20 cellular contexts compared by ENCODE assay signal in genomic region chr1:205802060-205802459, GRCh38. TPM values are rescaled to one million over a fixed set of nuclear protein-coding genes. Genes with fewer than 3 reads are reported as not detected.
DNase-seq lines count a peak whose midpoint lies in the region; ATAC-seq and TF ChIP-seq lines count a peak whose summit lies in the region.
"Had no signal": no experiment of that assay in that cellular context is flagged by ENCODE, and none has a peak within 500 bp of the region (broad histone marks: within the 10 kb centered on the region; RNA-seq: fewer than 3 reads in every experiment).

No MANE protein-coding gene starts in this region.

- no peaks in the 10 kb centered on the region for H3K9me2 ChIP-seq in PC-3 (replicated peaks; ENCODE audit: low read length)

- H3K79me2 ChIP-seq in PC-3 (ENCODE audit: low read length) = peaks cover 2% of the 10 kb centered on the region; the same call in 1 of the 2 replicates

- CTCF ChIA-PET in PC-3 (lab: Charles Lee) = no interaction called here

- peak; percentile 65 for ATAC-seq in left ventricle myocardium superior
- ATAC-seq in PC-3 = no peak
- ATAC-seq: A549, Panc1 had no signal

- H3K4me3 Mint-ChIP-seq in activated naive CD4-positive, alpha-beta T cell treated with anti-CD3 and anti-CD28 coated beads, Interleukin-2, amount 50 U/mL, for 24 hours = no peak overlapping the region
- H3K4me3 Mint-ChIP-seq in brain = no peak overlapping the region
- no peak overlapping the region for H3K4me3 Mint-ChIP-seq in activated T-helper 2 cell treated with anti-CD3 and anti-CD28 coated beads, Interferon-gamma antibody, Interleukin-2, Interleukin-4, amounts not matched to agents 10 μg/mL and 5 μg/mL and 100 μg/mL, durations not matched to agents 14 hours and 24 hours and 36 hours (ENCODE audit: low read depth)
- H3K4me3 Mint-ChIP-seq: B cell, CD14-positive monocyte had no signal

- no peak for TF ChIP-seq POLR2A in stomach (IDR thresholded peaks at IDR 0.05)

- 65 to 86% (median 75%) methylated on average over 8 of the region's 8 CpGs for WGBS in stomach, 5 donors

- H4K20me1 ChIP-seq in PC-3 (ENCODE audit: low read length) = peaks cover 4% of the 10 kb centered on the region; the same call in 1 of the 2 replicates

- peak overlapping the region; percentile 87 for H3K27ac Mint-ChIP-seq in activated naive CD4-positive, alpha-beta T cell treated with anti-CD3 and anti-CD28 coated beads, Interleukin-2, amount 50 U/mL, for 24 hours
- H3K27ac Mint-ChIP-seq in brain = peak overlapping the region in 3 of 5 experiments; percentile 0 to 85 (median 27)
- H3K27ac Mint-ChIP-seq in activated T-helper 2 cell treated with anti-CD3 and anti-CD28 coated beads, Interferon-gamma antibody, Interleukin-2, Interleukin-4, amounts not matched to agents 10 μg/mL and 5 μg/mL and 100 μg/mL, durations not matched to agents 14 hours and 24 hours and 36 hours = no peak overlapping the region
- H3K27ac Mint-ChIP-seq: B cell had no signal

- H3K36me3 ChIP-seq in stomach = peaks cover 37 to 41% (median 38%) of the 10 kb centered on the region in 4 donors
- H3K36me3 ChIP-seq in PC-3 (ENCODE audit: low read depth, low read length) = peaks cover 12% of the 10 kb centered on the region

- TF ChIP-seq CTCF in brain (conservative IDR thresholded peaks at IDR 0.05) (no peak), stomach (IDR thresholded peaks at IDR 0.05) (no peak), PC-3 (conservative IDR thresholded peaks at IDR 0.05; ENCODE audit: low read depth, low read length) (no peak)

- no peaks in the 10 kb centered on the region for H3K27me3 Mint-ChIP-seq in activated naive CD4-positive, alpha-beta T cell treated with anti-CD3 and anti-CD28 coated beads, Interleukin-2, amount 50 U/mL, for 24 hours
- H3K27me3 Mint-ChIP-seq in brain = no peaks in the 10 kb centered on the region
- no peaks in the 10 kb centered on the region for H3K27me3 Mint-ChIP-seq in activated T-helper 2 cell treated with anti-CD3 and anti-CD28 coated beads, Interferon-gamma antibody, Interleukin-2, Interleukin-4, amounts not matched to agents 10 μg/mL and 5 μg/mL and 100 μg/mL, durations not matched to agents 14 hours and 24 hours and 36 hours (ENCODE audit: low read depth)
- H3K27me3 Mint-ChIP-seq: B cell had no signal

- no peak overlapping the region for H3K4me2 ChIP-seq in PC-3 (ENCODE audit: low read length)
- H3K4me2 ChIP-seq: A549 had no signal

- intact Hi-C loops in left ventricle myocardium superior (cut with micrococcal nuclease) = no loop called here
- intact Hi-C loops in stomach (cut with DNase I; ENCODE audit: low total_unique reads) = no loop called here
- intact Hi-C loops in PC-3 (cut with micrococcal nuclease) = no loop called here
- intact Hi-C loops in activated T-helper 2 cell treated with anti-CD3 and anti-CD28 coated beads, Interferon-gamma antibody, Interleukin-2, Interleukin-4, amounts not matched to agents 10 μg/mL and 5 μg/mL and 100 μg/mL, durations not matched to agents 14 hours and 24 hours and 36 hours (cut with micrococcal nuclease) = no loop called here

- no peaks in the 10 kb centered on the region for H3K27me3 ChIP-seq in stomach
- no peaks in the 10 kb centered on the region for H3K27me3 ChIP-seq in PC-3 (ENCODE audit: low read length)
- H3K27me3 ChIP-seq: SJSA1 had no signal

- no peak overlapping the region for H3K9ac ChIP-seq in PC-3 (ENCODE audit: low read length)

- POLR2A ChIA-PET in PC-3 (lab: Charles Lee; ENCODE audit: unreplicated experiment) = no interaction called here

- peak overlapping the region; percentile 22 to 75 (median 74) for H3K27ac ChIP-seq in stomach
- no peak overlapping the region for H3K27ac ChIP-seq in PC-3 (ENCODE audit: low read length)
- H3K27ac ChIP-seq: A549, SJSA1 had no signal

- H3K9me3 Mint-ChIP-seq in activated naive CD4-positive, alpha-beta T cell treated with anti-CD3 and anti-CD28 coated beads, Interleukin-2, amount 50 U/mL, for 24 hours = no peaks in the 10 kb centered on the region
- no peaks in the 10 kb centered on the region for H3K9me3 Mint-ChIP-seq in brain
- no peaks in the 10 kb centered on the region for H3K9me3 Mint-ChIP-seq in activated T-helper 2 cell treated with anti-CD3 and anti-CD28 coated beads, Interferon-gamma antibody, Interleukin-2, Interleukin-4, amounts not matched to agents 10 μg/mL and 5 μg/mL and 100 μg/mL, durations not matched to agents 14 hours and 24 hours and 36 hours
- H3K9me3 Mint-ChIP-seq: CD14-positive monocyte had no signal

- H3K9me3 ChIP-seq in stomach = no peaks in the 10 kb centered on the region
- H3K9me3 ChIP-seq in PC-3 (ENCODE audit: low read length) = no peaks in the 10 kb centered on the region
- H3K9me3 ChIP-seq: A549, SJSA1 had no signal

- no TSS peak for BruUV-seq in PC-3 (replicated peaks; lab: Mats Ljungman, UMichigan)

- no peak for DNase-seq in activated naive CD4-positive, alpha-beta T cell (lab: John Stamatoyannopoulos, UW)
- no peak for DNase-seq in left ventricle myocardium superior
- peak; percentile 63 for DNase-seq in stomach
- DNase-seq in occipital lobe (lab: John Stamatoyannopoulos, UW) = no peak
- DNase-seq in PC-3 = no peak
- no peak for DNase-seq in activated T-helper 2 cell treated with anti-CD3 and anti-CD28 coated beads, Interferon-gamma antibody, Interleukin-2, Interleukin-4, amounts not matched to agents 10 μg/mL and 5 μg/mL and 100 μg/mL, durations not matched to agents 14 hours and 24 hours and 36 hours (ENCODE audit: low spot score)
- DNase-seq: DMS79, IMR-90, NCI-H1105, NCI-H146, NCI-H2081 treated with DMSO at 0.1 percent for 48 hours, NCI-H2171 treated with DMSO at 0.1 percent for 48 hours, NCI-H69 had no signal

- no peak overlapping the region for H3K4me3 ChIP-seq in stomach
- no peak overlapping the region for H3K4me3 ChIP-seq in PC-3 (ENCODE audit: low read length)
- H3K4me3 ChIP-seq: A549, SJSA1 had no signal

- TF ChIP-seq EP300 in stomach (IDR thresholded peaks at IDR 0.05) = no peak

- no peak overlapping the region for H2AFZ ChIP-seq in PC-3 (ENCODE audit: low read length)

- H3K4me1 Mint-ChIP-seq in activated naive CD4-positive, alpha-beta T cell treated with anti-CD3 and anti-CD28 coated beads, Interleukin-2, amount 50 U/mL, for 24 hours = peaks cover 41% of the 10 kb centered on the region
- peaks cover 37% of the 10 kb centered on the region for H3K4me1 Mint-ChIP-seq in brain
- H3K4me1 Mint-ChIP-seq in activated T-helper 2 cell treated with anti-CD3 and anti-CD28 coated beads, Interferon-gamma antibody, Interleukin-2, Interleukin-4, amounts not matched to agents 10 μg/mL and 5 μg/mL and 100 μg/mL, durations not matched to agents 14 hours and 24 hours and 36 hours (ENCODE audit: low read depth) = peaks cover 40% of the 10 kb centered on the region

- H3F3A ChIP-seq in PC-3 (ENCODE audit: low read length, unreplicated experiment) = no peaks in the 10 kb centered on the region

- H3K4me1 ChIP-seq in stomach (peaks cover 37 to 84% (median 55%) of the 10 kb centered on the region in 4 donors), PC-3 (ENCODE audit: insufficient read depth, low read length) (no peaks in the 10 kb centered on the region)
- H3K4me1 ChIP-seq: A549, SJSA1 had no signal

- peaks cover 6% of the 10 kb centered on the region for H3K36me3 Mint-ChIP-seq in activated naive CD4-positive, alpha-beta T cell treated with anti-CD3 and anti-CD28 coated beads, Interleukin-2, amount 50 U/mL, for 24 hours
- peaks cover 61% of the 10 kb centered on the region for H3K36me3 Mint-ChIP-seq in brain
- peaks cover 62% of the 10 kb centered on the region for H3K36me3 Mint-ChIP-seq in activated T-helper 2 cell treated with anti-CD3 and anti-CD28 coated beads, Interferon-gamma antibody, Interleukin-2, Interleukin-4, amounts not matched to agents 10 μg/mL and 5 μg/mL and 100 μg/mL, durations not matched to agents 14 hours and 24 hours and 36 hours (ENCODE audit: low read depth)

RNA-seq across cellular contexts. Expression of gene SLC41A1, which starts 10.9 kb away (rescaled TPM):
- 52.1 TPM for polyA plus RNA-seq in brain (ENCODE audit: insufficient read depth, low read depth, low replicate concordance)
- total RNA-seq in left ventricle myocardium superior = 511 TPM
- 10 to 100 TPM in 4 of 5 donors, 1 to 10 TPM in 1; 9.0 to 46.2 (median 24.4) TPM for total RNA-seq in stomach
- 10 to 100 TPM in 1 of 3 donors, 1 to 10 TPM in 2; 8.2 to 13.2 (median 9.0) TPM for polyA plus RNA-seq in stomach
- 11.2 TPM for total RNA-seq in occipital lobe
- 17.2 and 22.8 TPM in 2 replicates for total RNA-seq in PC-3 (2014; rRNA removed)
- total RNA-seq in activated T-helper 2 cell treated with anti-CD3 and anti-CD28 coated beads, Interferon-gamma antibody, Interleukin-2, Interleukin-4, amounts not matched to agents 10 μg/mL and 5 μg/mL and 100 μg/mL, durations not matched to agents 14 hours and 24 hours and 36 hours = 46.9 and 48.5 TPM in 2 replicates

RNA-seq across cellular contexts. Expression of gene RAB29, which starts 26.8 kb away (rescaled TPM):
- polyA plus RNA-seq in brain (ENCODE audit: insufficient read depth, low read depth, low replicate concordance) (12.8 TPM), stomach (10 to 100 TPM in 2 of 3 donors, 1 to 10 TPM in 1; 5.2 to 15.1 (median 11.8) TPM)
- total RNA-seq in left ventricle myocardium superior (14.5 TPM), stomach (10 to 100 TPM in 3 of 5 donors, 1 to 10 TPM in 2; 4.7 to 38.4 (median 11.3) TPM), occipital lobe (11.7 TPM), PC-3 (2014; rRNA removed) (7.4 and 7.9 TPM in 2 replicates)
- 26.2 and 26.7 TPM in 2 replicates for total RNA-seq in activated T-helper 2 cell treated with anti-CD3 and anti-CD28 coated beads, Interferon-gamma antibody, Interleukin-2, Interleukin-4, amounts not matched to agents 10 μg/mL and 5 μg/mL and 100 μg/mL, durations not matched to agents 14 hours and 24 hours and 36 hours

RNA-seq across cellular contexts. Expression of gene PM20D1, which starts 47.9 kb away (rescaled TPM):
- not detected for polyA plus RNA-seq in brain (ENCODE audit: insufficient read depth, low read depth, low replicate concordance)
- total RNA-seq in left ventricle myocardium superior = 1.6 TPM
- 10 to 100 TPM in 1 of 5 donors, 1 to 10 TPM in 3, not detected in 1; 1.2 to 12.3 (median 3.1) TPM for total RNA-seq in stomach
- 1 to 10 TPM in 1 of 3 donors, under 1 TPM in 1, not detected in 1; 0.45 to 3.6 TPM for polyA plus RNA-seq in stomach
- total RNA-seq in occipital lobe = not detected
- not detected in 2 replicates for total RNA-seq in PC-3 (2014; rRNA removed)
- total RNA-seq in activated T-helper 2 cell treated with anti-CD3 and anti-CD28 coated beads, Interferon-gamma antibody, Interleukin-2, Interleukin-4, amounts not matched to agents 10 μg/mL and 5 μg/mL and 100 μg/mL, durations not matched to agents 14 hours and 24 hours and 36 hours = 0.57 and 0.78 TPM in 2 replicates
- total RNA-seq: IMR-90, SJSA1 had no signal
- polyA plus RNA-seq: A549, CD14-positive monocyte, IMR-90 had no signal

RNA-seq across cellular contexts. Expression of gene NUCKS1, which starts 52.1 kb away (rescaled TPM):
- polyA plus RNA-seq in brain (ENCODE audit: insufficient read depth, low read depth, low replicate concordance) (207 TPM), stomach (10 to 100 TPM; 28.0 to 44.3 (median 38.8) TPM)
- total RNA-seq in left ventricle myocardium superior (202 TPM), stomach (100 to 1,000 TPM in 2 of 5 donors, 10 to 100 TPM in 3; 35.6 to 330 (median 59.1) TPM), occipital lobe (257 TPM), PC-3 (2014; rRNA removed) (101 and 122 TPM in 2 replicates)
- total RNA-seq in activated T-helper 2 cell treated with anti-CD3 and anti-CD28 coated beads, Interferon-gamma antibody, Interleukin-2, Interleukin-4, amounts not matched to agents 10 μg/mL and 5 μg/mL and 100 μg/mL, durations not matched to agents 14 hours and 24 hours and 36 hours = 176 and 180 TPM in 2 replicates

Comparison
In these comparisons a context has a peak if more than half of its experiments do, and no peak if none do; other contexts are left out.
1. RNA of gene SLC41A1, which starts 10.9 kb away (total RNA-seq): 511 TPM in left ventricle myocardium superior (single experiment); 46.9 to 48.5 TPM in activated T-helper 2 cell treated with anti-CD3 and anti-CD28 coated beads, Interferon-gamma antibody, Interleukin-2, Interleukin-4, amounts not matched to agents 10 μg/mL and 5 μg/mL and 100 μg/mL, durations not matched to agents 14 hours and 24 hours and 36 hours, 9.0 to 46.2 TPM in stomach, 17.2 to 22.8 TPM in PC-3 and 11.2 TPM in occipital lobe (single experiment); every median in the first group is over 10 times any median in the second.